Comparison of ENCODE assay signal across 8 cellular contexts in the genomic region with DNA sequence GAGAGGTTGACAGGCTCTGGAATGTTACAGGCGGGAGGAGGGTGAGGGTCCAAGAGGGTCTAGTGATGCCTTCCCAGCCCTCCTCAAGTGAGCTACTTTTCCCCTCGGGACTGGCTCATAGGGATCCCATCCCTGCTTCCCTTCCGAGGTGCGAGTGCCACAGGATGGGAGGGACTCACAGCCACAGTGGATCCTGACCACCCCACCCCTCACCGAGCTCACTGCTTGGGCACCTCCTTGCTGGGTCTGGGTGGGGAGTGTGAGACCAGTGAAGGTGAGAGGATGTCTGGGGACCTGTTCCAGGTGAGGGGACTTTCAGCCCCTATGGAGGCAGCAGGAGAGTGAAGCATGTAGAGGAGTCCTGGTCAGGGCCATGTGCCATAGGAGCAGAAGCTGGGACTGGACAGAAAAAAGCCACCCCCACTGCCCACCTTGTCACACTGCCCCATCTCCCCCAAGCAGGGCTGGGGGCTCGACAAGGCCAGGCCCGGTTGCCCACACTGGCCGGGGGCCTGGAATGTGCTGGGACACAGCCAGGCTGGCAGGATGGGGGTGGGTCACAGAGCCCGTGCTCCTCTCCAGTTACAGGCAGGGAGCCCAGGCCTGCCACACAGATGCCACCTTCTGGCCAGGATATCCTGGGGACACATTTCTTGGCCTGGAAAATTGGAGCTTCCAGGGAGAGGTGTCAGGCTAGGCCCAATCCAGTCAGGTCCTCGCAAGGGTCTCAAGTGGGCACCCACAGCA. TPM values are rescaled to one million over a fixed set of nuclear protein-coding genes. Genes with fewer than 3 reads are reported as not detected.
DNase-seq lines count a peak whose midpoint lies in the region; ATAC-seq, FAIRE-seq and TF ChIP-seq lines count a peak whose summit lies in the region.

No MANE protein-coding gene starts in this region.

- H3K36me3 ChIP-seq in bronchial epithelial cell (ENCODE audit: control insufficient read depth, insufficient read depth, low read length), result peaks cover 5% of the 10 kb centered on the region

- peaks cover 4 to 7% of the 10 kb centered on the region in 2 donors for H3K36me3 Mint-ChIP-seq in stimulated activated naive B cell treated with anti-CD40 and anti-IgM and Interleukin-4, amounts not matched to agents 10 μg/mL and 1 μg/mL and 100 μg/mL, for 72 hours

- DNase-seq in EL (peak; percentile 47), NCI-H2029 treated with DMSO at 0.1 percent for 48 hours (lab: John Stamatoyannopoulos, UW) (peak; percentile 19), bronchial epithelial cell (ENCODE audit: low read depth) (no peak), left colon (peak; percentile 60 to 75), OCI-M1 (lab: John Stamatoyannopoulos, UW) (no peak)
- DNase-seq in stimulated activated naive B cell treated with anti-CD40 and anti-IgM and Interleukin-4, amounts not matched to agents 10 μg/mL and 1 μg/mL and 100 μg/mL, for 72 hours, result no peak
- no peak for DNase-seq in activated CD8-positive, alpha-beta memory T cell treated with anti-CD3 and anti-CD28 coated beads, Interleukin-2, amount 50 U/mL, for 48 hours

- H3K4me3 ChIP-seq in bronchial epithelial cell (ENCODE audit: low read depth, low read length), result no peak overlapping the region

- ATAC-seq in left colon (peak; percentile 10), HG03460 (IDR thresholded peaks at IDR 0.05; ENCODE audit: unreplicated experiment) (no peak)
- no peak for ATAC-seq in stimulated activated naive B cell treated with anti-CD40 and anti-IgM and Interleukin-4, amounts not matched to agents 10 μg/mL and 1 μg/mL and 100 μg/mL, for 72 hours (replicated peaks)

- H3K4me1 Mint-ChIP-seq in stimulated activated naive B cell treated with anti-CD40 and anti-IgM and Interleukin-4, amounts not matched to agents 10 μg/mL and 1 μg/mL and 100 μg/mL, for 72 hours, result peaks cover 25 to 36% of the 10 kb centered on the region in 2 donors

- peaks cover 0 to 4% of the 10 kb centered on the region in 2 donors for H3K27me3 Mint-ChIP-seq in stimulated activated naive B cell treated with anti-CD40 and anti-IgM and Interleukin-4, amounts not matched to agents 10 μg/mL and 1 μg/mL and 100 μg/mL, for 72 hours

- peak; percentile 15 for TF ChIP-seq CTCF in bronchial epithelial cell (IDR thresholded peaks at IDR 0.05; ENCODE audit: insufficient read depth, low read length, severe bottlenecking)

- H3K27ac Mint-ChIP-seq in stimulated activated naive B cell treated with anti-CD40 and anti-IgM and Interleukin-4, amounts not matched to agents 10 μg/mL and 1 μg/mL and 100 μg/mL, for 72 hours, result no peak overlapping the region

- intact Hi-C loops in left colon (cut with DNase I, micrococcal nuclease), result no loop called here

- no peaks in the 10 kb centered on the region for H3K27me3 ChIP-seq in bronchial epithelial cell (ENCODE audit: control insufficient read depth, insufficient read depth, low read length)

- no peak for FAIRE-seq in bronchial epithelial cell (lab: Jason Lieb, UNC)

- H3K4me3 Mint-ChIP-seq in stimulated activated naive B cell treated with anti-CD40 and anti-IgM and Interleukin-4, amounts not matched to agents 10 μg/mL and 1 μg/mL and 100 μg/mL, for 72 hours, result peak overlapping the region; percentile 57 to 94

- H3K9me3 Mint-ChIP-seq in stimulated activated naive B cell treated with anti-CD40 and anti-IgM and Interleukin-4, amounts not matched to agents 10 μg/mL and 1 μg/mL and 100 μg/mL, for 72 hours, result no peaks in the 10 kb centered on the region

RNA-seq across cellular contexts. Expression of a gene that starts 1.7 kb away (rescaled TPM):
- total RNA-seq in bronchial epithelial cell (1.3 and 1.8 TPM in 2 replicates), left colon (10 to 100 TPM; 31.4 to 35.6 TPM)

RNA-seq across cellular contexts. Expression of a gene that starts 31.0 kb away (rescaled TPM):
- total RNA-seq in bronchial epithelial cell, result 18.7 and 25.9 TPM in 2 replicates
- total RNA-seq in left colon, result 10 to 100 TPM; 30.7 to 34.9 TPM

RNA-seq across cellular contexts. Expression of a gene that starts 42.0 kb away (rescaled TPM):
- total RNA-seq in bronchial epithelial cell (1,485 and 2,183 TPM in 2 replicates), left colon (100 to 1,000 TPM; 355 to 389 TPM)

RNA-seq across cellular contexts. Expression of a gene that starts 49.3 kb away (rescaled TPM):
- total RNA-seq in bronchial epithelial cell, result 75.5 and 81.6 TPM in 2 replicates
- 10 to 100 TPM; 16.9 to 24.5 TPM for total RNA-seq in left colon

RNA-seq across cellular contexts. Expression of a gene that starts 55.1 kb away (rescaled TPM):
- total RNA-seq in bronchial epithelial cell (not detected in 2 replicates), left colon (not detected)

Comparison
In these comparisons a context has a peak if more than half of its experiments do, and no peak if none do; other contexts are left out.
1. DNase-seq: peak in EL (single experiment), NCI-H2029 treated with DMSO at 0.1 percent for 48 hours (single experiment) and left colon (2 of 2); none in bronchial epithelial cell (single experiment), stimulated activated naive B cell treated with anti-CD40 and anti-IgM and Interleukin-4, amounts not matched to agents 10 μg/mL and 1 μg/mL and 100 μg/mL, for 72 hours (single experiment), OCI-M1 (single experiment) and activated CD8-positive, alpha-beta memory T cell treated with anti-CD3 and anti-CD28 coated beads, Interleukin-2, amount 50 U/mL, for 48 hours (single experiment).
2. RNA of a gene that starts 1.7 kb away (total RNA-seq): 31.4 to 35.6 TPM in left colon; 1.3 to 1.8 TPM in bronchial epithelial cell; every median in the first group is over 10 times any median in the second.